9 cellular contexts compared by ENCODE assay signal in genomic region chr9:124254261-124254682, GRCh38. TPM values are rescaled to one million over a fixed set of nuclear protein-coding genes. Genes with fewer than 3 reads are reported as not detected.
A peak's percentile ranks its signal among the peaks of the same experiment; 100 is the strongest.
DNase-seq lines count a peak whose midpoint lies in the region; TF ChIP-seq lines count a peak whose summit lies in the region.
"Had no signal": no experiment of that assay in that cellular context is flagged by ENCODE, and none has a peak within 500 bp of the region (broad histone marks: within the 10 kb centered on the region; RNA-seq: fewer than 3 reads in every experiment).

No MANE protein-coding gene starts in this region.

- no peak overlapping the region for H3K27ac ChIP-seq in dorsolateral prefrontal cortex

- intact Hi-C loops in activated CD4-positive, alpha-beta T cell treated with anti-CD3 and anti-CD28 coated beads, Interleukin-2, amount 10 ng/mL, durations not matched to agents 24 days and 14 days (cut with micrococcal nuclease), result loop anchor here (1.0 to 2.0 kb wide), 4 partner anchors 12 to 52 kb away; no protein-coding TSS in a partner anchor
- intact Hi-C loops in dorsolateral prefrontal cortex (cut with DNase I), result no loop called here

- H3K27me3 ChIP-seq in dorsolateral prefrontal cortex, result no peaks in the 10 kb centered on the region

- DNase-seq in activated CD4-positive, alpha-beta T cell treated with anti-CD3 and anti-CD28 coated beads, Interleukin-2, amount 10 ng/mL, durations not matched to agents 24 days and 14 days, result peak; percentile 70
- no peak for DNase-seq in activated CD4-positive, alpha-beta T cell treated with anti-CD3 and anti-CD28 coated beads for 1 hour
- peak; percentile 25 for DNase-seq in HCEC 1CT
- peak; percentile 33 for DNase-seq in NAMALWA (ENCODE audit: low spot score)
- peak; percentile 17 to 38 (median 33) for DNase-seq in stimulated activated CD4-positive, alpha-beta T cell treated with anti-CD3 and anti-CD28 coated beads, TNF-alpha, amount 100 ng/mL, for 48 hours (ENCODE audit: low read depth in 3 of 3)
- DNase-seq in hippocampal formation (lab: John Stamatoyannopoulos, UW), result no peak
- DNase-seq in dorsolateral prefrontal cortex, result no peak
- DNase-seq in foreskin fibroblast, result no peak
- DNase-seq: NCI-H1092 had no signal

- H3K9me3 Mint-ChIP-seq in activated CD4-positive, alpha-beta T cell treated with anti-CD3 and anti-CD28 coated beads, Interleukin-2, amount 10 ng/mL, durations not matched to agents 24 days and 14 days, result no peaks in the 10 kb centered on the region

- peaks cover 46% of the 10 kb centered on the region for H3K4me1 Mint-ChIP-seq in activated CD4-positive, alpha-beta T cell treated with anti-CD3 and anti-CD28 coated beads, Interleukin-2, amount 10 ng/mL, durations not matched to agents 24 days and 14 days

- peaks cover 3% of the 10 kb centered on the region for H3K36me3 Mint-ChIP-seq in activated CD4-positive, alpha-beta T cell treated with anti-CD3 and anti-CD28 coated beads, Interleukin-2, amount 10 ng/mL, durations not matched to agents 24 days and 14 days (ENCODE audit: low read depth)

- TF ChIP-seq CTCF in dorsolateral prefrontal cortex (IDR thresholded peaks at IDR 0.05 in 54 of 56, conservative IDR thresholded peaks at IDR 0.05 in 2 of 56; ENCODE audit: low read depth in 1 of 56, partially characterized antibody in 56 of 56), result no peak
- TF ChIP-seq CTCF in foreskin fibroblast (IDR thresholded peaks at IDR 0.05; ENCODE audit: low read depth, low read length), result no peak

- H3K4me3 ChIP-seq in dorsolateral prefrontal cortex, result no peak overlapping the region
- no peak overlapping the region for H3K4me3 ChIP-seq in foreskin fibroblast (ENCODE audit: low read depth in 1 of 2, low read length in 2 of 2)

- H3K4me3 Mint-ChIP-seq in activated CD4-positive, alpha-beta T cell treated with anti-CD3 and anti-CD28 coated beads, Interleukin-2, amount 10 ng/mL, durations not matched to agents 24 days and 14 days, result peak overlapping the region; percentile 15

- H3K27me3 Mint-ChIP-seq in activated CD4-positive, alpha-beta T cell treated with anti-CD3 and anti-CD28 coated beads, Interleukin-2, amount 10 ng/mL, durations not matched to agents 24 days and 14 days, result peaks cover 31% of the 10 kb centered on the region

- H3K27ac Mint-ChIP-seq in activated CD4-positive, alpha-beta T cell treated with anti-CD3 and anti-CD28 coated beads, Interleukin-2, amount 10 ng/mL, durations not matched to agents 24 days and 14 days, result peak overlapping the region; percentile 48

RNA-seq across cellular contexts. Expression of gene NEK6, which starts 3.5 kb away (rescaled TPM):
- total RNA-seq in activated CD4-positive, alpha-beta T cell treated with anti-CD3 and anti-CD28 coated beads, Interleukin-2, amount 10 ng/mL, durations not matched to agents 24 days and 14 days, result 26.4 and 32.5 TPM in 2 replicates
- 100 to 1,000 TPM in 3 of 120 experiments, 10 to 100 TPM in 117; 31.2 to 112 (median 51.6) TPM for total RNA-seq in dorsolateral prefrontal cortex

Comparison
In these comparisons a context has a peak if more than half of its experiments do, and no peak if none do; other contexts are left out.
1. DNase-seq: peak in activated CD4-positive, alpha-beta T cell treated with anti-CD3 and anti-CD28 coated beads, Interleukin-2, amount 10 ng/mL, durations not matched to agents 24 days and 14 days (single experiment), HCEC 1CT (single experiment), NAMALWA (single experiment) and stimulated activated CD4-positive, alpha-beta T cell treated with anti-CD3 and anti-CD28 coated beads, TNF-alpha, amount 100 ng/mL, for 48 hours (3 of 3); none in activated CD4-positive, alpha-beta T cell treated with anti-CD3 and anti-CD28 coated beads for 1 hour (single experiment), hippocampal formation (0 of 2), dorsolateral prefrontal cortex (0 of 10) and foreskin fibroblast (0 of 2).